ENCODE assay signal across 10 cellular contexts in genomic region chr4:13611283-13611842, GRCh38. TPM values are rescaled to one million over a fixed set of nuclear protein-coding genes. Genes with fewer than 3 reads are reported as not detected.
A peak's percentile ranks its signal among the peaks of the same experiment; 100 is the strongest.
DNase-seq lines count a peak whose midpoint lies in the region; ATAC-seq and TF ChIP-seq lines count a peak whose summit lies in the region.
"Had no signal": no experiment of that assay in that cellular context is flagged by ENCODE, and none has a peak within 500 bp of the region (broad histone marks: within the 10 kb centered on the region; RNA-seq: fewer than 3 reads in every experiment).

No MANE protein-coding gene starts in this region.

- in situ Hi-C loops in brain microvascular endothelial cell (cut with HindIII; ENCODE audit: low pct_ligation_motif_present, low sequenced_read_pairs) (no loop called here), KBM-7 (cut with MboI; ENCODE audit: low pct_unique_long_range_greater_than_20kb, low sequenced_read_pairs) (no loop called here)

- peak overlapping the region; percentile 14 for H3K27ac Mint-ChIP-seq in MCF 10A (ENCODE audit: low read depth, unreplicated experiment)
- H3K27ac Mint-ChIP-seq in stimulated activated naive B cell treated with anti-CD40 and anti-IgM and Interleukin-4, amounts not matched to agents 10 μg/mL and 1 μg/mL and 100 μg/mL, for 72 hours, result peak overlapping the region; percentile 75
- H3K27ac Mint-ChIP-seq: activated naive CD8-positive, alpha-beta T cell treated with anti-CD3 and anti-CD28 coated beads, Interleukin-2, amount 10 ng/mL, durations not matched to agents 7 days and 5 days had no signal

- POLR2A ChIA-PET in MCF 10A (lab: Yijun Ruan, JAX), result interaction anchor here (1.5 to 1.7 kb wide), 2 partner anchors 12 to 17 kb away, joined by 6 to 8 read pairs; partner anchors contain the start of gene BOD1L1

- H3K9me3 Mint-ChIP-seq in MCF 10A (ENCODE audit: unreplicated experiment), result no peaks in the 10 kb centered on the region
- H3K9me3 Mint-ChIP-seq in stimulated activated naive B cell treated with anti-CD40 and anti-IgM and Interleukin-4, amounts not matched to agents 10 μg/mL and 1 μg/mL and 100 μg/mL, for 72 hours, result no peaks in the 10 kb centered on the region
- H3K9me3 Mint-ChIP-seq: activated naive CD8-positive, alpha-beta T cell treated with anti-CD3 and anti-CD28 coated beads, Interleukin-2, amount 10 ng/mL, durations not matched to agents 7 days and 5 days had no signal

- DNase-seq in MCF 10A (ENCODE audit: unreplicated experiment), result no peak
- no peak for DNase-seq in breast epithelium (ENCODE audit: low spot score in 2 of 2)
- DNase-seq in brain microvascular endothelial cell, result peak; percentile 32
- DNase-seq in stimulated activated naive B cell treated with anti-CD40 and anti-IgM and Interleukin-4, amounts not matched to agents 10 μg/mL and 1 μg/mL and 100 μg/mL, for 72 hours, result peak; percentile 34
- no peak for DNase-seq in HPDE6-E6E7 (ENCODE audit: extremely low spot score)
- no peak for DNase-seq in KBM-7
- DNase-seq in DMS79 treated with DMSO at 0.1 percent for 48 hours (lab: John Stamatoyannopoulos, UW), result no peak
- DNase-seq: activated naive CD8-positive, alpha-beta T cell treated with anti-CD3 and anti-CD28 coated beads, Interleukin-2, amount 10 ng/mL, durations not matched to agents 7 days and 5 days had no signal

- H3K4me3 Mint-ChIP-seq in MCF 10A (ENCODE audit: unreplicated experiment), result no peak overlapping the region
- H3K4me3 Mint-ChIP-seq in stimulated activated naive B cell treated with anti-CD40 and anti-IgM and Interleukin-4, amounts not matched to agents 10 μg/mL and 1 μg/mL and 100 μg/mL, for 72 hours, result peak overlapping the region; percentile 36 to 54
- H3K4me3 Mint-ChIP-seq: activated naive CD8-positive, alpha-beta T cell treated with anti-CD3 and anti-CD28 coated beads, Interleukin-2, amount 10 ng/mL, durations not matched to agents 7 days and 5 days had no signal

- no TSS peak for BruUV-seq in MCF 10A (replicated peaks; lab: Mats Ljungman, UMichigan)

- TF ChIP-seq CTCF in MCF 10A (IDR thresholded peaks at IDR 0.05; ENCODE audit: unreplicated experiment) (no peak), breast epithelium (IDR thresholded peaks at IDR 0.05) (no peak), brain microvascular endothelial cell (IDR thresholded peaks at IDR 0.05; ENCODE audit: low read depth, low read length, missing control alignments) (no peak)

- H3K27me3 Mint-ChIP-seq in MCF 10A (ENCODE audit: insufficient read depth, unreplicated experiment), result no peaks in the 10 kb centered on the region
- no peaks in the 10 kb centered on the region for H3K27me3 Mint-ChIP-seq in stimulated activated naive B cell treated with anti-CD40 and anti-IgM and Interleukin-4, amounts not matched to agents 10 μg/mL and 1 μg/mL and 100 μg/mL, for 72 hours
- H3K27me3 Mint-ChIP-seq: activated naive CD8-positive, alpha-beta T cell treated with anti-CD3 and anti-CD28 coated beads, Interleukin-2, amount 10 ng/mL, durations not matched to agents 7 days and 5 days had no signal

- H3K36me3 Mint-ChIP-seq in MCF 10A (ENCODE audit: insufficient read depth, unreplicated experiment), result peaks cover 88% of the 10 kb centered on the region
- H3K36me3 Mint-ChIP-seq in stimulated activated naive B cell treated with anti-CD40 and anti-IgM and Interleukin-4, amounts not matched to agents 10 μg/mL and 1 μg/mL and 100 μg/mL, for 72 hours, result peaks cover 49 to 51% of the 10 kb centered on the region in 2 donors

- H3K4me1 ChIP-seq in breast epithelium, result no peaks in the 10 kb centered on the region

- H3K27ac ChIP-seq in breast epithelium, result no peak overlapping the region
- H3K27ac ChIP-seq in brain microvascular endothelial cell, result no peak overlapping the region
- H3K27ac ChIP-seq: C4-2B had no signal

- no peaks in the 10 kb centered on the region for H3K4me1 Mint-ChIP-seq in MCF 10A (ENCODE audit: insufficient read depth, unreplicated experiment)
- peaks cover 29 to 45% of the 10 kb centered on the region in 2 donors for H3K4me1 Mint-ChIP-seq in stimulated activated naive B cell treated with anti-CD40 and anti-IgM and Interleukin-4, amounts not matched to agents 10 μg/mL and 1 μg/mL and 100 μg/mL, for 72 hours

- intact Hi-C loops in MCF 10A (cut with micrococcal nuclease), result no loop called here
- intact Hi-C loops in breast epithelium (cut with DNase I; ENCODE audit: low total_unique reads), result no loop called here

- CTCF ChIA-PET in MCF 10A (lab: Yijun Ruan, JAX), result interaction anchor here (0.6 to 1.0 kb wide), 3 partner anchors 43 to 1321 kb away, joined by 3 to 6 read pairs (median 3); no protein-coding TSS in a partner anchor

- no peak for TF ChIP-seq POLR2A in breast epithelium (IDR thresholded peaks at IDR 0.05)

- H3K27me3 ChIP-seq in breast epithelium (no peaks in the 10 kb centered on the region), brain microvascular endothelial cell (replicated peaks) (no peaks in the 10 kb centered on the region)

- peak; percentile 99 for ATAC-seq in HG02981 (IDR thresholded peaks at IDR 0.05; ENCODE audit: unreplicated experiment)
- peak; percentile 98 to 99 for ATAC-seq in stimulated activated naive B cell treated with anti-CD40 and anti-IgM and Interleukin-4, amounts not matched to agents 10 μg/mL and 1 μg/mL and 100 μg/mL, for 72 hours (replicated peaks)

- H3K4me3 ChIP-seq in breast epithelium (no peak overlapping the region), brain microvascular endothelial cell (ENCODE audit: low read depth, low read length) (no peak overlapping the region)

- no peaks in the 10 kb centered on the region for H3K9me3 ChIP-seq in breast epithelium

- H3K36me3 ChIP-seq in breast epithelium, result peaks cover 8% of the 10 kb centered on the region
- H3K36me3 ChIP-seq in brain microvascular endothelial cell (replicated peaks), result peaks cover 40% of the 10 kb centered on the region

RNA-seq across cellular contexts. Expression of gene BOD1L1, which starts 16.2 kb away (rescaled TPM):
- total RNA-seq in MCF 10A (2022) (46.8 and 55.4 TPM in 2 replicates), breast epithelium (10 to 100 TPM; 49.0 to 68.3 (median 56.0) TPM)

Comparison
In these comparisons a context has a peak if more than half of its experiments do, and no peak if none do; other contexts are left out.
1. DNase-seq: peak in brain microvascular endothelial cell (single experiment) and stimulated activated naive B cell treated with anti-CD40 and anti-IgM and Interleukin-4, amounts not matched to agents 10 μg/mL and 1 μg/mL and 100 μg/mL, for 72 hours (single experiment); none in MCF 10A (single experiment), breast epithelium (0 of 2), HPDE6-E6E7 (single experiment), KBM-7 (single experiment) and DMS79 treated with DMSO at 0.1 percent for 48 hours (single experiment).